9 cellular contexts compared by ENCODE assay signal in genomic region chr9:21096172-21096900, GRCh38. TPM values are rescaled to one million over a fixed set of nuclear protein-coding genes. Genes with fewer than 3 reads are reported as not detected.
A peak's percentile ranks its signal among the peaks of the same experiment; 100 is the strongest.
DNase-seq lines count a peak whose midpoint lies in the region; ATAC-seq and TF ChIP-seq lines count a peak whose summit lies in the region.
"Had no signal": no experiment of that assay in that cellular context is flagged by ENCODE, and none has a peak within 500 bp of the region (broad histone marks: within the 10 kb centered on the region; RNA-seq: fewer than 3 reads in every experiment).

No MANE protein-coding gene starts in this region.

- peak; percentile 95 for ATAC-seq in activated CD4-positive, alpha-beta T cell treated with anti-CD3 and anti-CD28 coated beads for 36 hours
- ATAC-seq in HG02759 (IDR thresholded peaks at IDR 0.05; ENCODE audit: unreplicated experiment) (peak; percentile 85), left lung (peak; percentile 74)

- DNase-seq in activated CD4-positive, alpha-beta T cell treated with anti-CD3 and anti-CD28 coated beads for 36 hours, result peak; percentile 64
- no peak for DNase-seq in activated CD4-positive, alpha-beta T cell treated with anti-CD3 and anti-CD28 coated beads for 1 hour
- DNase-seq in NCI-H774 (lab: John Stamatoyannopoulos, UW) (peak; percentile 59), astrocyte of the spinal cord (ENCODE audit: low read depth, low spot score) (peak; percentile 59), left lung (no peak), stromal cell of bone marrow (ENCODE audit: low read depth) (peak; percentile 41), DMS79 treated with DMSO at 0.1 percent for 48 hours (lab: John Stamatoyannopoulos, UW) (no peak)

- no peaks in the 10 kb centered on the region for H3K27me3 ChIP-seq in left lung

- in situ Hi-C loops in astrocyte of the spinal cord (cut with HindIII; ENCODE audit: low sequenced_read_pairs), result no loop called here

- H3K4me1 Mint-ChIP-seq in activated CD4-positive, alpha-beta T cell treated with anti-CD3 and anti-CD28 coated beads for 36 hours, result peaks cover 31% of the 10 kb centered on the region

- H3K4me3 Mint-ChIP-seq in activated CD4-positive, alpha-beta T cell treated with anti-CD3 and anti-CD28 coated beads for 36 hours, result peak overlapping the region; percentile 58

- no peaks in the 10 kb centered on the region for H3K9me3 Mint-ChIP-seq in activated CD4-positive, alpha-beta T cell treated with anti-CD3 and anti-CD28 coated beads for 36 hours (ENCODE audit: low read depth)

- peaks cover 7 to 16% of the 10 kb centered on the region in 2 donors for H3K4me1 ChIP-seq in left lung

- no peak overlapping the region for H3K4me3 ChIP-seq in astrocyte of the spinal cord (ENCODE audit: low read depth, low read length)
- H3K4me3 ChIP-seq in left lung, result peak overlapping the region in 1 of 2 donors; percentile 5

- H3K9me3 ChIP-seq in left lung, result no peaks in the 10 kb centered on the region

- intact Hi-C loops in activated CD4-positive, alpha-beta T cell treated with anti-CD3 and anti-CD28 coated beads for 36 hours (cut with DNase I, micrococcal nuclease), result loop anchor here (1.0 to 5.0 kb wide), 7 partner anchors 65 to 1098 kb away; partner anchors contain the start of genes HACD4 (in 2 of the 2) and MLLT3 (in 1 of the 2)
- intact Hi-C loops in left lung (cut with DNase I), result no loop called here

- H3K27ac ChIP-seq in left lung, result peak overlapping the region in 1 of 2 donors; percentile 48

- H3K27me3 Mint-ChIP-seq in activated CD4-positive, alpha-beta T cell treated with anti-CD3 and anti-CD28 coated beads for 36 hours, result no peaks in the 10 kb centered on the region

- no peaks in the 10 kb centered on the region for H3K36me3 ChIP-seq in left lung

- peak overlapping the region; percentile 87 for H3K27ac Mint-ChIP-seq in activated CD4-positive, alpha-beta T cell treated with anti-CD3 and anti-CD28 coated beads for 36 hours

- no peak for TF ChIP-seq CTCF in astrocyte of the spinal cord (IDR thresholded peaks at IDR 0.05; ENCODE audit: low read depth, low read length)
- TF ChIP-seq CTCF in left lung (IDR thresholded peaks at IDR 0.05), result no peak

- CTCF ChIA-PET in activated CD4-positive, alpha-beta T cell treated with anti-CD3 and anti-CD28 coated beads for 36 hours (lab: Charles Lee), result interaction anchor here (0.6 to 1.9 kb wide), 7 partner anchors 9 to 496 kb away, joined by 3 to 13 read pairs (median 3); partner anchors contain the start of gene IFNB1

- POLR2A ChIA-PET in activated CD4-positive, alpha-beta T cell treated with anti-CD3 and anti-CD28 coated beads for 36 hours (lab: Charles Lee), result interaction anchor here (0.6 to 0.7 kb wide), 2 partner anchors 51 to 226 kb away, joined by 3 read pairs; no protein-coding TSS in a partner anchor

- no peaks in the 10 kb centered on the region for H3K36me3 Mint-ChIP-seq in activated CD4-positive, alpha-beta T cell treated with anti-CD3 and anti-CD28 coated beads for 36 hours (ENCODE audit: low read depth)

RNA-seq across cellular contexts. Expression of gene IFNB1, which starts 18.6 kb away (rescaled TPM):
- total RNA-seq in activated CD4-positive, alpha-beta T cell treated with anti-CD3 and anti-CD28 coated beads for 36 hours, result 1 to 10 TPM; 1.4 to 2.2 TPM
- not detected for total RNA-seq in left lung
- total RNA-seq: frontal cortex had no signal

RNA-seq across cellular contexts. Expression of gene IFNW1, which starts 45.3 kb away (rescaled TPM):
- total RNA-seq in activated CD4-positive, alpha-beta T cell treated with anti-CD3 and anti-CD28 coated beads for 36 hours, result not detected
- total RNA-seq in left lung, result not detected
- total RNA-seq: frontal cortex had no signal

Comparison
In these comparisons a context has a peak if more than half of its experiments do, and no peak if none do; other contexts are left out.
1. DNase-seq: peak in activated CD4-positive, alpha-beta T cell treated with anti-CD3 and anti-CD28 coated beads for 36 hours (single experiment), NCI-H774 (single experiment), astrocyte of the spinal cord (single experiment) and stromal cell of bone marrow (single experiment); none in activated CD4-positive, alpha-beta T cell treated with anti-CD3 and anti-CD28 coated beads for 1 hour (single experiment), left lung (0 of 2) and DMS79 treated with DMSO at 0.1 percent for 48 hours (single experiment).
2. intact Hi-C loops: an anchor here in activated CD4-positive, alpha-beta T cell treated with anti-CD3 and anti-CD28 coated beads for 36 hours (1.0 to 5.0 kb wide); none called in left lung.
3. Peak in every context shown above with its lines, with median percentiles within 50 percentile points of each other: ATAC-seq.